ENCODE assay signal across 15 cellular contexts in genomic region chr17:12637015-12637414, GRCh38. TPM values are rescaled to one million over a fixed set of nuclear protein-coding genes. Genes with fewer than 3 reads are reported as not detected.
A peak's percentile ranks its signal among the peaks of the same experiment; 100 is the strongest.
DNase-seq lines count a peak whose midpoint lies in the region; ATAC-seq and TF ChIP-seq lines count a peak whose summit lies in the region.
"Had no signal": no experiment of that assay in that cellular context is flagged by ENCODE, and none has a peak within 500 bp of the region (broad histone marks: within the 10 kb centered on the region; RNA-seq: fewer than 3 reads in every experiment).

No MANE protein-coding gene starts in this region.

- H4K5ac ChIP-seq in IMR-90 (ENCODE audit: low read depth, low read length): no peak overlapping the region

- H2AK9ac ChIP-seq in IMR-90 (replicated peaks; ENCODE audit: low read depth, low read length, poor library complexity): no peak overlapping the region

- H3K27ac ChIP-seq in IMR-90 (ENCODE audit: insufficient read depth, low read length): no peak overlapping the region
- H3K27ac ChIP-seq in mammary epithelial cell (ENCODE audit: insufficient read depth, low read depth, low read length): no peak overlapping the region
- peak overlapping the region; percentile 26 for H3K27ac ChIP-seq in mesenchymal stem cell (ENCODE audit: low read length, poor library complexity, severe bottlenecking)
- H3K27ac ChIP-seq: neural progenitor cell, transverse colon had no signal

- H3K14ac ChIP-seq in IMR-90 (replicated peaks; ENCODE audit: low read depth, low read length): no peak overlapping the region
- no peak overlapping the region for H3K14ac ChIP-seq in mesenchymal stem cell (ENCODE audit: low read length in 2 of 2)

- no peak overlapping the region for H3K27ac Mint-ChIP-seq in natural killer cell treated with Interleukin-12 subunit alpha and Interleukin-12 subunit beta and Interleukin-15 and Interleukin-18, amount 100 ng/mL, for 72 hours
- H3K27ac Mint-ChIP-seq in activated T-helper 2 cell treated with anti-CD3 and anti-CD28 coated beads, Interferon-gamma antibody, Interleukin-2, Interleukin-4, amounts not matched to agents 10 μg/mL and 5 μg/mL and 100 μg/mL, durations not matched to agents 14 hours and 24 hours and 36 hours: no peak overlapping the region

- no peaks in the 10 kb centered on the region for H3K9me3 ChIP-seq in IMR-90 (ENCODE audit: control insufficient read depth, insufficient read depth, low read length)
- H3K9me3 ChIP-seq in mammary epithelial cell (replicated peaks; ENCODE audit: insufficient read depth, low read length): peaks cover 23% of the 10 kb centered on the region
- no peaks in the 10 kb centered on the region for H3K9me3 ChIP-seq in mesenchymal stem cell (ENCODE audit: control insufficient read depth, low read length)
- H3K9me3 ChIP-seq: transverse colon had no signal

- peaks cover 3% of the 10 kb centered on the region; the same call in 1 of the 2 replicates for H3K9me1 ChIP-seq in IMR-90 (ENCODE audit: insufficient read depth, low read length)

- no peaks in the 10 kb centered on the region for H3K27me3 Mint-ChIP-seq in natural killer cell treated with Interleukin-12 subunit alpha and Interleukin-12 subunit beta and Interleukin-15 and Interleukin-18, amount 100 ng/mL, for 72 hours
- H3K27me3 Mint-ChIP-seq in activated T-helper 2 cell treated with anti-CD3 and anti-CD28 coated beads, Interferon-gamma antibody, Interleukin-2, Interleukin-4, amounts not matched to agents 10 μg/mL and 5 μg/mL and 100 μg/mL, durations not matched to agents 14 hours and 24 hours and 36 hours (ENCODE audit: low read depth): no peaks in the 10 kb centered on the region
- H3K27me3 Mint-ChIP-seq: central memory CD8-positive, alpha-beta T cell had no signal

- no peaks in the 10 kb centered on the region for H3K79me2 ChIP-seq in mammary epithelial cell (ENCODE audit: insufficient read depth, low read length)

- H2AK5ac ChIP-seq in IMR-90 (ENCODE audit: low read depth, low read length) (no peak overlapping the region), mesenchymal stem cell (ENCODE audit: low read length, severe bottlenecking) (no peak overlapping the region)

- no peak overlapping the region for H2BK12ac ChIP-seq in mesenchymal stem cell (ENCODE audit: low read length in 2 of 2)

- in situ Hi-C loops in IMR-90 (cut with MboI; ENCODE audit: low sequenced_read_pairs): no loop called here
- in situ Hi-C loops in mammary epithelial cell (cut with MboI; ENCODE audit: low sequenced_read_pairs in 2 of 2): no loop called here

- no CpG with 5 or more reads among the region's 2 CpGs for whole genome bisulfite sequencing in IMR-90 (ENCODE audit: extremely low coverage in 2 of 2, insufficient read length in 1 of 2), 2 experiments
- WGBS in mammary epithelial cell (ENCODE audit: low coverage, missing lambda C conversion rate): 14% methylated on average over 2 of the region's 2 CpGs
- 0% methylated on average over 2 of the region's 2 CpGs for WGBS in mesenchymal stem cell

- H3K18ac ChIP-seq in IMR-90 (ENCODE audit: low read depth, low read length) (no peak overlapping the region; the same call in 1 of the 2 replicates), mesenchymal stem cell (ENCODE audit: low read depth in 1 of 2, low read length in 2 of 2) (no peak overlapping the region)

- H4K20me1 ChIP-seq in IMR-90 (ENCODE audit: insufficient read depth, low read length): no peaks in the 10 kb centered on the region
- H4K20me1 ChIP-seq in mammary epithelial cell (ENCODE audit: insufficient read depth, low read length): no peaks in the 10 kb centered on the region

- H3K4me1 Mint-ChIP-seq in natural killer cell treated with Interleukin-12 subunit alpha and Interleukin-12 subunit beta and Interleukin-15 and Interleukin-18, amount 100 ng/mL, for 72 hours (ENCODE audit: low read depth in 2 of 2): no peaks in the 10 kb centered on the region
- no peaks in the 10 kb centered on the region for H3K4me1 Mint-ChIP-seq in activated T-helper 2 cell treated with anti-CD3 and anti-CD28 coated beads, Interferon-gamma antibody, Interleukin-2, Interleukin-4, amounts not matched to agents 10 μg/mL and 5 μg/mL and 100 μg/mL, durations not matched to agents 14 hours and 24 hours and 36 hours (ENCODE audit: low read depth)
- H3K4me1 Mint-ChIP-seq: central memory CD8-positive, alpha-beta T cell; neural progenitor cell had no signal

- no peak overlapping the region for H3K56ac ChIP-seq in IMR-90 (ENCODE audit: extremely low read depth, insufficient read depth, low read length)

- H4K91ac ChIP-seq in IMR-90 (ENCODE audit: insufficient read depth, low read depth, low read length): peak overlapping the region; percentile 85
- H4K91ac ChIP-seq in mesenchymal stem cell (ENCODE audit: low read length): no peak overlapping the region

- H2BK20ac ChIP-seq in IMR-90 (ENCODE audit: low read depth, low read length): peak overlapping the region; percentile 76; the same call in 1 of the 2 replicates

- intact Hi-C loops in IMR-90 (cut with micrococcal nuclease) (no loop called here), mammary epithelial cell (cut with micrococcal nuclease) (no loop called here)
- intact Hi-C loops in activated T-helper 2 cell treated with anti-CD3 and anti-CD28 coated beads, Interferon-gamma antibody, Interleukin-2, Interleukin-4, amounts not matched to agents 10 μg/mL and 5 μg/mL and 100 μg/mL, durations not matched to agents 14 hours and 24 hours and 36 hours (cut with micrococcal nuclease): no loop called here

- ATAC-seq in IMR-90 (ENCODE audit: low read depth) (peak; percentile 99), GM19351 (IDR thresholded peaks at IDR 0.05; ENCODE audit: unreplicated experiment) (no peak)
- no peak for ATAC-seq in natural killer cell treated with Interleukin-12 subunit alpha and Interleukin-12 subunit beta and Interleukin-15 and Interleukin-18, amount 100 ng/mL, for 72 hours

- no peaks in the 10 kb centered on the region for H3K27me3 ChIP-seq in IMR-90 (ENCODE audit: control insufficient read depth, insufficient read depth, low read length)
- H3K27me3 ChIP-seq in mammary epithelial cell (ENCODE audit: insufficient read depth, low read length): no peaks in the 10 kb centered on the region
- H3K27me3 ChIP-seq in mesenchymal stem cell (ENCODE audit: control insufficient read depth in 1 of 2, insufficient read depth in 1 of 2, low read length in 2 of 2): peaks cover 0 to 23% of the 10 kb centered on the region in 2 experiments
- H3K27me3 ChIP-seq: neural progenitor cell, transverse colon had no signal

- dilution Hi-C loops in IMR-90 (cut with HindIII; ENCODE audit: low sequenced_read_pairs, unreplicated experiment) (no loop called here), mammary epithelial cell (cut with HindIII; ENCODE audit: low sequenced_read_pairs) (no loop called here)

- H2AFZ ChIP-seq in IMR-90 (replicated peaks; ENCODE audit: low read length, poor library complexity) (no peak overlapping the region), mammary epithelial cell (ENCODE audit: low read depth, low read length) (no peak overlapping the region), mesenchymal stem cell (ENCODE audit: low read depth, low read length) (no peak overlapping the region)
- H2AFZ ChIP-seq: neural progenitor cell had no signal

- H3K36me3 ChIP-seq in IMR-90 (ENCODE audit: control insufficient read depth, insufficient read depth, low read length) (no peaks in the 10 kb centered on the region), mammary epithelial cell (ENCODE audit: insufficient read depth, low read length) (no peaks in the 10 kb centered on the region), mesenchymal stem cell (ENCODE audit: control insufficient read depth in 1 of 2, insufficient read depth in 2 of 2, low read depth in 1 of 2, low read length in 2 of 2) (no peaks in the 10 kb centered on the region)
- H3K36me3 ChIP-seq: neural progenitor cell, transverse colon had no signal

- no peaks in the 10 kb centered on the region for H3K36me3 Mint-ChIP-seq in natural killer cell treated with Interleukin-12 subunit alpha and Interleukin-12 subunit beta and Interleukin-15 and Interleukin-18, amount 100 ng/mL, for 72 hours
- H3K36me3 Mint-ChIP-seq in activated T-helper 2 cell treated with anti-CD3 and anti-CD28 coated beads, Interferon-gamma antibody, Interleukin-2, Interleukin-4, amounts not matched to agents 10 μg/mL and 5 μg/mL and 100 μg/mL, durations not matched to agents 14 hours and 24 hours and 36 hours (ENCODE audit: low read depth): no peaks in the 10 kb centered on the region
- H3K36me3 Mint-ChIP-seq: neural progenitor cell had no signal

- TF ChIP-seq POLR2A in IMR-90 (IDR thresholded peaks at IDR 0.05; ENCODE audit: low read depth, low read length): peak; percentile 49; the same call in 1 of the 2 replicates

- no peak; the same call in 1 of the 2 replicates for TF ChIP-seq RAD21 in IMR-90 (IDR thresholded peaks at IDR 0.05; ENCODE audit: low read length)

- H3K4me3 ChIP-seq in IMR-90 (ENCODE audit: insufficient read depth, low read depth, low read length): no peak overlapping the region
- H3K4me3 ChIP-seq in mammary epithelial cell (replicated peaks in 1 of 3; ENCODE audit: insufficient read depth in 1 of 3, low read depth in 2 of 3, low read length in 3 of 3): no peak overlapping the region
- no peak overlapping the region for H3K4me3 ChIP-seq in mesenchymal stem cell (ENCODE audit: insufficient read depth in 1 of 2, low read depth in 1 of 2, low read length in 2 of 2)
- H3K4me3 ChIP-seq: neural progenitor cell, transverse colon had no signal

- H2BK5ac ChIP-seq in IMR-90 (ENCODE audit: low read depth, low read length, poor library complexity, severe bottlenecking) (peak overlapping the region; percentile 88), mesenchymal stem cell (ENCODE audit: low read depth, low read length, poor library complexity, severe bottlenecking) (no peak overlapping the region)

- no peak overlapping the region for H3K4me3 Mint-ChIP-seq in natural killer cell treated with Interleukin-12 subunit alpha and Interleukin-12 subunit beta and Interleukin-15 and Interleukin-18, amount 100 ng/mL, for 72 hours
- H3K4me3 Mint-ChIP-seq in activated T-helper 2 cell treated with anti-CD3 and anti-CD28 coated beads, Interferon-gamma antibody, Interleukin-2, Interleukin-4, amounts not matched to agents 10 μg/mL and 5 μg/mL and 100 μg/mL, durations not matched to agents 14 hours and 24 hours and 36 hours (ENCODE audit: low read depth): no peak overlapping the region
- H3K4me3 Mint-ChIP-seq: central memory CD8-positive, alpha-beta T cell; neural progenitor cell had no signal

- peak overlapping the region; percentile 79; the same call in 1 of the 2 replicates for H3K4ac ChIP-seq in IMR-90 (ENCODE audit: low read depth, low read length)
- H3K4ac ChIP-seq in mesenchymal stem cell (ENCODE audit: low read depth in 1 of 2, low read length in 2 of 2): no peak overlapping the region

- no peak overlapping the region; the same call in 1 of the 2 replicates for H3K9ac ChIP-seq in IMR-90 (ENCODE audit: low read depth, low read length)
- no peak overlapping the region for H3K9ac ChIP-seq in mammary epithelial cell (ENCODE audit: insufficient read depth, low read length)
- no peak overlapping the region for H3K9ac ChIP-seq in mesenchymal stem cell (ENCODE audit: low read length)
- H3K9ac ChIP-seq: neural progenitor cell had no signal

- H3K23ac ChIP-seq in IMR-90 (ENCODE audit: low read depth, low read length) (no peak overlapping the region), mesenchymal stem cell (ENCODE audit: low read length in 2 of 2) (no peak overlapping the region)

- no TSS peak for BruUV-seq in IMR-90 (replicated peaks; lab: Mats Ljungman, UMichigan)
- no TSS peak for BruUV-seq in mammary epithelial cell (replicated peaks; lab: Mats Ljungman, UMichigan)

- H4K8ac ChIP-seq in IMR-90 (ENCODE audit: low read depth in 2 of 2, low read length in 2 of 2): 0 out of 4 replicates have a peak overlapping the region, but pooled peaks have one; percentile 3 to 59
- H4K8ac ChIP-seq in mesenchymal stem cell (ENCODE audit: low read length): no peak overlapping the region

- H2BK15ac ChIP-seq in IMR-90 (ENCODE audit: low read depth, low read length) (no peak overlapping the region; the same call in 2 of the 3 replicates), mesenchymal stem cell (ENCODE audit: low read depth, poor library complexity, severe bottlenecking) (no peak overlapping the region)

- H3K9me3 Mint-ChIP-seq in natural killer cell treated with Interleukin-12 subunit alpha and Interleukin-12 subunit beta and Interleukin-15 and Interleukin-18, amount 100 ng/mL, for 72 hours: peaks cover 5% of the 10 kb centered on the region
- peaks cover 24% of the 10 kb centered on the region for H3K9me3 Mint-ChIP-seq in activated T-helper 2 cell treated with anti-CD3 and anti-CD28 coated beads, Interferon-gamma antibody, Interleukin-2, Interleukin-4, amounts not matched to agents 10 μg/mL and 5 μg/mL and 100 μg/mL, durations not matched to agents 14 hours and 24 hours and 36 hours
- H3K9me3 Mint-ChIP-seq: neural progenitor cell had no signal

- TF ChIP-seq CTCF in IMR-90 (conservative IDR thresholded peaks at IDR 0.05; ENCODE audit: low read depth, low read length) (no peak), mammary epithelial cell (conservative IDR thresholded peaks at IDR 0.05 in 1 of 2, IDR thresholded peaks at IDR 0.05 in 1 of 2; ENCODE audit: extremely low read depth in 1 of 2, insufficient read depth in 1 of 2, low read depth in 1 of 2, low read length in 2 of 2) (no peak)

- H3K4me1 ChIP-seq in IMR-90 (ENCODE audit: control insufficient read depth, insufficient read depth, low read length) (peaks cover 4% of the 10 kb centered on the region), mammary epithelial cell (ENCODE audit: insufficient read depth, low read length) (no peaks in the 10 kb centered on the region), mesenchymal stem cell (ENCODE audit: control insufficient read depth, insufficient read depth, low read depth, low read length) (no peaks in the 10 kb centered on the region)
- H3K4me1 ChIP-seq: transverse colon had no signal

- H2BK120ac ChIP-seq in IMR-90 (ENCODE audit: low read depth, low read length) (peak overlapping the region; percentile 91), mesenchymal stem cell (ENCODE audit: low read depth, low read length) (no peak overlapping the region)

- POLR2A ChIA-PET in IMR-90 (lab: Charles Lee; ENCODE audit: unreplicated experiment): interaction anchor here (0.7 kb wide), 1 partner anchor 253 kb away, joined by 3 read pairs; no protein-coding TSS in a partner anchor

- DNase-seq in AG20443 (ENCODE audit: low spot score) (peak; percentile 81), IMR-90 (peak; percentile 99), mammary epithelial cell (peak; percentile 6), mesenchymal stem cell (peak; percentile 97), NCI-H526 treated with DMSO at 0.1 percent for 48 hours (lab: John Stamatoyannopoulos, UW) (no peak)
- no peak for DNase-seq in natural killer cell treated with Interleukin-12 subunit alpha and Interleukin-12 subunit beta and Interleukin-15 and Interleukin-18, amount 100 ng/mL, for 72 hours (ENCODE audit: low spot score)
- no peak for DNase-seq in activated T-helper 2 cell treated with anti-CD3 and anti-CD28 coated beads, Interferon-gamma antibody, Interleukin-2, Interleukin-4, amounts not matched to agents 10 μg/mL and 5 μg/mL and 100 μg/mL, durations not matched to agents 14 hours and 24 hours and 36 hours (ENCODE audit: low spot score)
- DNase-seq: DMS79, NCI-H2029, SIG-M5, transverse colon had no signal

- H3K79me1 ChIP-seq in IMR-90 (ENCODE audit: low read depth in 1 of 2, low read length in 2 of 2) (no peaks in the 10 kb centered on the region), mesenchymal stem cell (replicated peaks; ENCODE audit: low read length, poor library complexity, severe bottlenecking) (no peaks in the 10 kb centered on the region)

- H3K4me2 ChIP-seq in IMR-90 (ENCODE audit: low read depth, low read length): no peak overlapping the region
- H3K4me2 ChIP-seq in mammary epithelial cell (ENCODE audit: insufficient read depth, low read depth, low read length): no peak overlapping the region
- H3K4me2 ChIP-seq in mesenchymal stem cell (ENCODE audit: low read length, poor library complexity, severe bottlenecking): no peak overlapping the region
- H3K4me2 ChIP-seq: neural progenitor cell had no signal

- CTCF ChIA-PET in IMR-90 (lab: Yijun Ruan, JAX): no interaction called here
- CTCF ChIA-PET in mammary epithelial cell (lab: Charles Lee; ENCODE audit: low non-redundant PET): no interaction called here

RNA-seq across cellular contexts. Expression of gene MYOCD, which starts 28.7 kb away (rescaled TPM):
- total RNA-seq in IMR-90 (2012; rRNA removed): 19.7 and 20.1 TPM in 2 replicates
- polyA plus RNA-seq in IMR-90 (2012; rRNA removed): 10.6 and 12.4 TPM in 2 replicates
- polyA plus RNA-seq in IMR-90 (2012; cell fraction: cytosol; rRNA removed): 5.4 TPM in 2 replicates
- 8.7 and 10.9 TPM in 2 replicates for polyA plus RNA-seq in IMR-90 (2012; cell fraction: nucleus; rRNA removed; ENCODE audit: low replicate concordance)
- total RNA-seq in mammary epithelial cell: not detected
- polyA plus RNA-seq in mammary epithelial cell: not detected
- not detected for polyA minus RNA-seq in mammary epithelial cell
- 0.30 TPM for polyA plus RNA-seq in mesenchymal stem cell (2013, experiment 1 of 2)
- 0.26 TPM for polyA plus RNA-seq in mesenchymal stem cell (2013, experiment 2 of 2)
- total RNA-seq in natural killer cell treated with Interleukin-12 subunit alpha and Interleukin-12 subunit beta and Interleukin-15 and Interleukin-18, amount 100 ng/mL, for 72 hours: not detected
- total RNA-seq in activated T-helper 2 cell treated with anti-CD3 and anti-CD28 coated beads, Interferon-gamma antibody, Interleukin-2, Interleukin-4, amounts not matched to agents 10 μg/mL and 5 μg/mL and 100 μg/mL, durations not matched to agents 14 hours and 24 hours and 36 hours: not detected in 2 replicates
- total RNA-seq: activated CD8-positive, alpha-beta memory T cell treated with anti-CD3 and anti-CD28 coated beads for 36 hours had no signal

Comparison
In these comparisons a context has a peak if more than half of its experiments do, and no peak if none do; other contexts are left out.
1. DNase-seq: peak in AG20443 (single experiment), IMR-90 (single experiment), mammary epithelial cell (single experiment) and mesenchymal stem cell (single experiment); none in natural killer cell treated with Interleukin-12 subunit alpha and Interleukin-12 subunit beta and Interleukin-15 and Interleukin-18, amount 100 ng/mL, for 72 hours (single experiment), activated T-helper 2 cell treated with anti-CD3 and anti-CD28 coated beads, Interferon-gamma antibody, Interleukin-2, Interleukin-4, amounts not matched to agents 10 μg/mL and 5 μg/mL and 100 μg/mL, durations not matched to agents 14 hours and 24 hours and 36 hours (single experiment) and NCI-H526 treated with DMSO at 0.1 percent for 48 hours (single experiment).
2. RNA of gene MYOCD, which starts 28.7 kb away (total RNA-seq): 19.7 to 20.1 TPM in IMR-90; not detected in mammary epithelial cell, not detected in natural killer cell treated with Interleukin-12 subunit alpha and Interleukin-12 subunit beta and Interleukin-15 and Interleukin-18, amount 100 ng/mL, for 72 hours and not detected in activated T-helper 2 cell treated with anti-CD3 and anti-CD28 coated beads, Interferon-gamma antibody, Interleukin-2, Interleukin-4, amounts not matched to agents 10 μg/mL and 5 μg/mL and 100 μg/mL, durations not matched to agents 14 hours and 24 hours and 36 hours; every median in the first group is over 10 times any median in the second.